In the genomic region with DNA sequence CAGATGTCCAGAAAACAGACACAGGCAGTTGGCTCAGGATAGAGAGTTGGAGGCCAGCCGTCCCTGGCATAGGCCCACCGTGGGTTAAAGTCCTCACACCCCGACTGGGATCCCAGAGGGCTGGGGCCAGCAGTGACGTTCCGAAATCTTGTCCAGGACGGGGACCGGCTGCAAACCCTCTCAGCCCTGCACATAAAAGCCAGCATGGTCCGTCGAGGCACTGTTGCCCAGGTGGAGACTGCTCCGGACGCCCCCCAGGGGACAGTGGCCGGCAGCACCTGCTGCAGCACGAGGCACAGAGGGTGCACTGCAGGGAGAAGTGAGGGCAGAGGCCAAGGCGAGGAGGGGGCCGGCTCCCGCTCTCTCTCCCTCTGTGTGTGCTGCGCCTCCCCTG, we compare ENCODE assay signal across 25 cellular contexts. TPM values are rescaled to one million over a fixed set of nuclear protein-coding genes. Genes with fewer than 3 reads are reported as not detected.
DNase-seq lines count a peak whose midpoint lies in the region; ATAC-seq, FAIRE-seq and TF ChIP-seq lines count a peak whose summit lies in the region.
"Had no signal": no experiment of that assay in that cellular context is flagged by ENCODE, and none has a peak within 500 bp of the region (broad histone marks: within the 10 kb centered on the region; RNA-seq: fewer than 3 reads in every experiment).

No MANE protein-coding gene starts in this region.

- peaks cover 0 to 13% (median 7%) of the 10 kb centered on the region in 4 experiments; a peak in 4 of 7 replicates for H3K4me1 ChIP-seq in H1 (replicated peaks in 1 of 4; ENCODE audit: control insufficient read depth in 3 of 4, insufficient read depth in 4 of 4, low read length in 3 of 4)
- H3K4me1 ChIP-seq in mesendoderm (ENCODE audit: control insufficient read depth, low read depth, low read length) = no peaks in the 10 kb centered on the region
- H3K4me1 ChIP-seq: BE2C, colonic mucosa had no signal

- H3K27ac Mint-ChIP-seq in activated naive CD8-positive, alpha-beta T cell = no peak overlapping the region
- H3K27ac Mint-ChIP-seq in activated naive CD8-positive, alpha-beta T cell treated with anti-CD3 and anti-CD28 coated beads, Interleukin-2, amount 50 U/mL, for 24 hours = no peak overlapping the region
- no peak overlapping the region for H3K27ac Mint-ChIP-seq in stimulated activated effector memory CD8-positive, alpha-beta T cell treated with anti-CD3 and anti-CD28 coated beads, Interleukin-12 subunit alpha, Interleukin-12 subunit beta, amount 100 ng/mL, for 72 hours
- H3K27ac Mint-ChIP-seq: activated naive CD4-positive, alpha-beta T cell treated with anti-CD3 and anti-CD28 coated beads, Interleukin-2, amount 10 ng/mL, durations not matched to agents 7 days and 5 days; brain; IgD-negative memory B cell had no signal

- no peak overlapping the region for H4K5ac ChIP-seq in H1 (ENCODE audit: insufficient read length, low read depth, low read length)
- no peak overlapping the region for H4K5ac ChIP-seq in mesendoderm (ENCODE audit: low read length)

- H2BK15ac ChIP-seq in H1 (ENCODE audit: low read length) (peak overlapping the region; percentile 46; the same call in 1 of the 2 replicates), mesendoderm (replicated peaks; ENCODE audit: low read depth) (no peak overlapping the region)

- no peak overlapping the region for H2BK120ac ChIP-seq in H1 (replicated peaks; ENCODE audit: low read depth, low read length)
- no peak overlapping the region for H2BK120ac ChIP-seq in mesendoderm (ENCODE audit: low read depth, low read length)

- TF ChIP-seq EP300 in H1 (IDR thresholded peaks at IDR 0.05; ENCODE audit: borderline replicate concordance in 1 of 2, low read depth in 2 of 2, low read length in 2 of 2) = no peak

- ATAC-seq in activated naive CD8-positive, alpha-beta T cell treated with anti-CD3 and anti-CD28 coated beads, Interleukin-2, amount 50 U/mL, for 24 hours = no peak
- peak; percentile 29 for ATAC-seq in stimulated activated effector memory CD8-positive, alpha-beta T cell treated with anti-CD3 and anti-CD28 coated beads, Interleukin-12 subunit alpha, Interleukin-12 subunit beta, amount 100 ng/mL, for 72 hours
- no peak for ATAC-seq in GM21619 (IDR thresholded peaks at IDR 0.05; ENCODE audit: unreplicated experiment)
- ATAC-seq: left colon had no signal

- H3K79me2 ChIP-seq in H1 (ENCODE audit: control insufficient read depth in 1 of 2, insufficient read depth in 2 of 2, low read length in 2 of 2) = no peaks in the 10 kb centered on the region
- H3K79me2 ChIP-seq in mesendoderm (ENCODE audit: control insufficient read depth, insufficient read depth, low read length) = no peaks in the 10 kb centered on the region

- TF ChIP-seq RAD21 in H1 (IDR thresholded peaks at IDR 0.05 in 1 of 2, conservative IDR thresholded peaks at IDR 0.05 in 1 of 2; ENCODE audit: low read depth in 2 of 2, low read length in 2 of 2) = peak; percentile 12 to 34; a peak in 1 of 4 replicates

- peak; percentile 15 to 29 (median 27) for TF ChIP-seq CTCF in H1 (IDR thresholded peaks at IDR 0.05; ENCODE audit: control extremely low read depth in 1 of 3, insufficient read depth in 1 of 3, low read depth in 1 of 3, low read length in 3 of 3)

- peak overlapping the region; percentile 58; the same call in 1 of the 2 replicates for H2AFZ ChIP-seq in H1 (ENCODE audit: low read length)

- no peaks in the 10 kb centered on the region for H3K36me3 Mint-ChIP-seq in activated naive CD8-positive, alpha-beta T cell
- H3K36me3 Mint-ChIP-seq in activated naive CD8-positive, alpha-beta T cell treated with anti-CD3 and anti-CD28 coated beads, Interleukin-2, amount 50 U/mL, for 24 hours (ENCODE audit: low read depth) = no peaks in the 10 kb centered on the region
- no peaks in the 10 kb centered on the region for H3K36me3 Mint-ChIP-seq in stimulated activated effector memory CD8-positive, alpha-beta T cell treated with anti-CD3 and anti-CD28 coated beads, Interleukin-12 subunit alpha, Interleukin-12 subunit beta, amount 100 ng/mL, for 72 hours
- H3K36me3 Mint-ChIP-seq: activated naive CD4-positive, alpha-beta T cell treated with anti-CD3 and anti-CD28 coated beads, Interleukin-2, amount 10 ng/mL, durations not matched to agents 7 days and 5 days; IgD-negative memory B cell had no signal

- peak overlapping the region; percentile 32 for H3K4me3 Mint-ChIP-seq in activated naive CD8-positive, alpha-beta T cell
- H3K4me3 Mint-ChIP-seq in activated naive CD8-positive, alpha-beta T cell treated with anti-CD3 and anti-CD28 coated beads, Interleukin-2, amount 50 U/mL, for 24 hours = no peak overlapping the region
- H3K4me3 Mint-ChIP-seq in stimulated activated effector memory CD8-positive, alpha-beta T cell treated with anti-CD3 and anti-CD28 coated beads, Interleukin-12 subunit alpha, Interleukin-12 subunit beta, amount 100 ng/mL, for 72 hours = no peak overlapping the region
- H3K4me3 Mint-ChIP-seq: activated naive CD4-positive, alpha-beta T cell treated with anti-CD3 and anti-CD28 coated beads, Interleukin-2, amount 10 ng/mL, durations not matched to agents 7 days and 5 days; IgD-negative memory B cell had no signal

- H4K91ac ChIP-seq in H1 (replicated peaks; ENCODE audit: insufficient read length, low read length) = no peak overlapping the region

- peaks cover 6% of the 10 kb centered on the region for H3K4me1 Mint-ChIP-seq in activated naive CD8-positive, alpha-beta T cell (ENCODE audit: low read depth)
- peaks cover 7% of the 10 kb centered on the region for H3K4me1 Mint-ChIP-seq in activated naive CD8-positive, alpha-beta T cell treated with anti-CD3 and anti-CD28 coated beads, Interleukin-2, amount 50 U/mL, for 24 hours
- peaks cover 10% of the 10 kb centered on the region for H3K4me1 Mint-ChIP-seq in stimulated activated effector memory CD8-positive, alpha-beta T cell treated with anti-CD3 and anti-CD28 coated beads, Interleukin-12 subunit alpha, Interleukin-12 subunit beta, amount 100 ng/mL, for 72 hours
- H3K4me1 Mint-ChIP-seq: activated naive CD4-positive, alpha-beta T cell treated with anti-CD3 and anti-CD28 coated beads, Interleukin-2, amount 10 ng/mL, durations not matched to agents 7 days and 5 days; brain had no signal

- CTCF ChIA-PET in H1 (lab: Charles Lee; ENCODE audit: partially characterized antibody) = no interaction called here

- no peak for DNase-seq in activated naive CD8-positive, alpha-beta T cell treated with anti-CD3 and anti-CD28 coated beads, Interleukin-2, amount 50 U/mL, for 24 hours
- peak in 1 of 2 experiments; percentile 63 for DNase-seq in H1 (ENCODE audit: low read depth in 1 of 2, low spot score in 2 of 2)
- DNase-seq in mesendoderm = peak; percentile 12
- no peak for DNase-seq in stimulated activated effector memory CD8-positive, alpha-beta T cell treated with anti-CD3 and anti-CD28 coated beads, Interleukin-12 subunit alpha, Interleukin-12 subunit beta, amount 100 ng/mL, for 72 hours (ENCODE audit: low spot score in 2 of 2)
- DNase-seq in glomerular visceral epithelial cell (ENCODE audit: extremely low spot score) = no peak
- DNase-seq in OCI-M2 (lab: John Stamatoyannopoulos, UW; ENCODE audit: unreplicated experiment) = no peak
- DNase-seq: activated CD4-positive, alpha-beta T cell treated with anti-CD3 and anti-CD28 coated beads, Interleukin-2, amount 50 U/mL, for 1 hour; activated CD8-positive, alpha-beta memory T cell treated with anti-CD3 and anti-CD28 coated beads, Interleukin-2, amount 50 U/mL, for 48 hours; activated naive CD4-positive, alpha-beta T cell treated with anti-CD3 and anti-CD28 coated beads, Interleukin-2, amount 10 ng/mL, durations not matched to agents 7 days and 5 days; BE2C; colonic mucosa; DMS153; hippocampal formation; left colon; MV-4-11; NCI-H2029 treated with DMSO at 0.1 percent for 48 hours had no signal

- no peak overlapping the region for H3K14ac ChIP-seq in H1 (ENCODE audit: insufficient read length)

- H3K23ac ChIP-seq in H1 (ENCODE audit: insufficient read length) (no peak overlapping the region), mesendoderm (ENCODE audit: low read length) (no peak overlapping the region)

- H3K36me3 ChIP-seq in H1 (ENCODE audit: control insufficient read depth in 2 of 4, insufficient read depth in 4 of 4, low read length in 3 of 4) = no peaks in the 10 kb centered on the region
- H3K36me3 ChIP-seq in mesendoderm (ENCODE audit: control insufficient read depth, insufficient read depth, low read length) = no peaks in the 10 kb centered on the region
- H3K36me3 ChIP-seq: BE2C, colonic mucosa, thoracic aorta had no signal

- H4K20me1 ChIP-seq in H1 (replicated peaks in 1 of 2; ENCODE audit: control insufficient read depth in 1 of 2, insufficient read depth in 2 of 2, low read length in 2 of 2) = peaks cover 0 to 4% of the 10 kb centered on the region in 2 experiments

- WGBS in H1 (ENCODE audit: extremely low coverage in 1 of 2, insufficient coverage in 1 of 2, insufficient read length in 1 of 2, insufficient replicate concordance in 2 of 2, low coverage in 1 of 2, low lambda C conversion rate in 2 of 2, missing lambda C conversion rate in 1 of 2), 2 experiments = 23% methylated on average over 13 of the region's 17 CpGs; no CpG with 5 or more reads in 1 of the 2 experiments
- WGBS in mesendoderm (ENCODE audit: extremely low coverage, insufficient coverage, low lambda C conversion rate) = no CpG with 5 or more reads among the region's 17 CpGs

- H2BK12ac ChIP-seq in H1 (ENCODE audit: low read depth, low read length) = peak overlapping the region; percentile 92; the same call in 1 of the 2 replicates

- peak overlapping the region; percentile 75 to 80 for H3K4me2 ChIP-seq in H1 (ENCODE audit: insufficient read depth in 1 of 2, low read depth in 2 of 2, low read length in 2 of 2)
- H3K4me2 ChIP-seq in mesendoderm (ENCODE audit: low read length) = no peak overlapping the region

- no peaks in the 10 kb centered on the region for H3K9me3 Mint-ChIP-seq in activated naive CD8-positive, alpha-beta T cell (ENCODE audit: low read depth)
- H3K9me3 Mint-ChIP-seq in activated naive CD8-positive, alpha-beta T cell treated with anti-CD3 and anti-CD28 coated beads, Interleukin-2, amount 50 U/mL, for 24 hours = no peaks in the 10 kb centered on the region
- H3K9me3 Mint-ChIP-seq in stimulated activated effector memory CD8-positive, alpha-beta T cell treated with anti-CD3 and anti-CD28 coated beads, Interleukin-12 subunit alpha, Interleukin-12 subunit beta, amount 100 ng/mL, for 72 hours = no peaks in the 10 kb centered on the region
- H3K9me3 Mint-ChIP-seq: activated naive CD4-positive, alpha-beta T cell treated with anti-CD3 and anti-CD28 coated beads, Interleukin-2, amount 10 ng/mL, durations not matched to agents 7 days and 5 days had no signal

- no peak overlapping the region; the same call in 1 of the 2 replicates for H2BK20ac ChIP-seq in H1 (ENCODE audit: low read length)

- H3K79me1 ChIP-seq in H1 (ENCODE audit: low read depth, low read length) (no peaks in the 10 kb centered on the region), mesendoderm (ENCODE audit: low read length) (no peaks in the 10 kb centered on the region)

- H2AK5ac ChIP-seq in H1 (ENCODE audit: low read depth, low read length) (no peak overlapping the region), mesendoderm (ENCODE audit: low read length) (no peak overlapping the region)

- peaks cover 0 to 12% of the 10 kb centered on the region in 2 experiments; a peak in 2 of 4 replicates for H3K9me3 ChIP-seq in H1 (ENCODE audit: insufficient read depth in 2 of 2, low read depth in 1 of 2, low read length in 1 of 2)
- H3K9me3 ChIP-seq: BE2C, colonic mucosa, thoracic aorta had no signal

- peaks cover 11% of the 10 kb centered on the region; the same call in 1 of the 2 replicates for H3K23me2 ChIP-seq in H1 (ENCODE audit: low read depth, low read length)

- H3K9ac ChIP-seq in H1 (replicated peaks in 1 of 4; ENCODE audit: extremely low read depth in 1 of 4, low read depth in 3 of 4, low read length in 3 of 4) = no peak overlapping the region
- no peak overlapping the region for H3K9ac ChIP-seq in mesendoderm (ENCODE audit: low read length)

- POLR2A ChIA-PET in H1 (lab: Charles Lee; ENCODE audit: partially characterized antibody) = no interaction called here

- H3K27ac ChIP-seq in H1 (ENCODE audit: low read depth, low read length) (no peak overlapping the region), mesendoderm (ENCODE audit: low read depth, low read length) (no peak overlapping the region)
- H3K27ac ChIP-seq: colonic mucosa, skin epidermis, thoracic aorta had no signal

- H3K56ac ChIP-seq in H1 (replicated peaks; ENCODE audit: insufficient read length, low read depth, low read length) (no peak overlapping the region), mesendoderm (ENCODE audit: low read length) (no peak overlapping the region)

- H2BK5ac ChIP-seq in H1 (ENCODE audit: low read depth, low read length) (peak overlapping the region; percentile 35; the same call in 1 of the 2 replicates), mesendoderm (ENCODE audit: low read length) (no peak overlapping the region)

- peaks cover 38 to 60% (median 41%) of the 10 kb centered on the region in 4 experiments for H3K27me3 ChIP-seq in H1 (replicated peaks in 1 of 4; ENCODE audit: control insufficient read depth in 3 of 4, extremely low read depth in 1 of 4, insufficient read depth in 3 of 4, low read length in 3 of 4)
- peaks cover 17% of the 10 kb centered on the region for H3K27me3 ChIP-seq in mesendoderm (ENCODE audit: insufficient read depth, low read length, poor library complexity)
- H3K27me3 ChIP-seq: BE2C had no signal

- no peak for FAIRE-seq in H1 (lab: Jason Lieb, UNC)

- H3K4me3 ChIP-seq in H1 (ENCODE audit: extremely low read depth in 1 of 4, insufficient read depth in 2 of 4, low read depth in 3 of 4, low read length in 4 of 4) (peak overlapping the region in 3 of 4 experiments; percentile 5 to 51 (median 17); a peak in 2 of 8 replicates), mesendoderm (ENCODE audit: low read length) (no peak overlapping the region)
- H3K4me3 ChIP-seq: colonic mucosa, skin epidermis, thoracic aorta had no signal

- H4K8ac ChIP-seq in H1 (ENCODE audit: extremely low read depth, insufficient read depth, low read length) (peak overlapping the region; percentile 51; the same call in 1 of the 2 replicates), mesendoderm (ENCODE audit: low read depth, low read length) (no peak overlapping the region)

- H3K18ac ChIP-seq in H1 (ENCODE audit: extremely low read depth, low read length) = peak overlapping the region; percentile 78; the same call in 1 of the 2 replicates
- H3K18ac ChIP-seq in mesendoderm (ENCODE audit: low read length) = no peak overlapping the region

- H3K4ac ChIP-seq in H1 (replicated peaks; ENCODE audit: insufficient read length, low read depth, low read length) (no peak overlapping the region), mesendoderm (ENCODE audit: low read depth, low read length) (no peak overlapping the region)

- peaks cover 13% of the 10 kb centered on the region for H3K27me3 Mint-ChIP-seq in activated naive CD8-positive, alpha-beta T cell
- peaks cover 35% of the 10 kb centered on the region for H3K27me3 Mint-ChIP-seq in activated naive CD8-positive, alpha-beta T cell treated with anti-CD3 and anti-CD28 coated beads, Interleukin-2, amount 50 U/mL, for 24 hours

- TF ChIP-seq POLR2A in H1 (IDR thresholded peaks at IDR 0.05; ENCODE audit: control extremely low read depth in 1 of 2, low read depth in 2 of 2, low read length in 2 of 2) = no peak

RNA-seq across cellular contexts. Expression of a gene that starts 4.3 kb away (rescaled TPM):
- total RNA-seq in H1 (2021; fragmentation: NEBNext Ultra II Directional; extraction: Animal tissue kit (Norgen Biotek cat#: 25700)) = not detected in 2 replicates
- not detected in 2 replicates for polyA plus RNA-seq in H1 (2011; rRNA removed)
- not detected for polyA plus RNA-seq in H1 (2011; cell fraction: cytosol; rRNA removed)
- polyA plus RNA-seq in H1 (2011; cell fraction: nucleus; rRNA removed) = not detected
- not detected in 4 replicates for polyA plus RNA-seq in H1 (2012, experiment 1 of 2)
- not detected for polyA plus RNA-seq in H1 (2012, experiment 2 of 2)
- not detected for polyA plus RNA-seq in H1 (2013, experiment 1 of 2)
- polyA plus RNA-seq in H1 (2013, experiment 2 of 2) = not detected
- not detected in 2 replicates for polyA minus RNA-seq in H1 (2011; rRNA and poly(A)+ RNA removed)
- not detected for polyA minus RNA-seq in H1 (2011; cell fraction: cytosol; rRNA and poly(A)+ RNA removed)
- polyA minus RNA-seq in H1 (2011; cell fraction: nucleus; rRNA and poly(A)+ RNA removed) = not detected
- not detected for polyA plus RNA-seq in mesendoderm (2013, experiment 1 of 2)
- polyA plus RNA-seq in mesendoderm (2013, experiment 2 of 2) = not detected
- total RNA-seq: A172, colonic mucosa, left colon, mucosa of gallbladder, NCI-H460, thoracic aorta had no signal
- polyA plus RNA-seq: IgD-negative memory B cell had no signal

RNA-seq across cellular contexts. Expression of a gene that starts 15.3 kb away (rescaled TPM):
- not detected in 2 replicates for total RNA-seq in H1 (2021; fragmentation: NEBNext Ultra II Directional; extraction: Animal tissue kit (Norgen Biotek cat#: 25700))
- polyA plus RNA-seq in H1 (2011; rRNA removed) = not detected in 2 replicates
- 0.06 TPM for polyA plus RNA-seq in H1 (2011; cell fraction: cytosol; rRNA removed)
- 0.10 TPM for polyA plus RNA-seq in H1 (2011; cell fraction: nucleus; rRNA removed)
- not detected in 4 replicates for polyA plus RNA-seq in H1 (2012, experiment 1 of 2)
- polyA plus RNA-seq in H1 (2012, experiment 2 of 2) = not detected
- 0.04 TPM for polyA plus RNA-seq in H1 (2013, experiment 1 of 2)
- not detected for polyA plus RNA-seq in H1 (2013, experiment 2 of 2)
- not detected in 2 replicates for polyA minus RNA-seq in H1 (2011; rRNA and poly(A)+ RNA removed)
- polyA minus RNA-seq in H1 (2011; cell fraction: cytosol; rRNA and poly(A)+ RNA removed) = not detected
- polyA minus RNA-seq in H1 (2011; cell fraction: nucleus; rRNA and poly(A)+ RNA removed) = not detected
- polyA plus RNA-seq in mesendoderm (2013, experiment 1 of 2) = not detected
- polyA plus RNA-seq in mesendoderm (2013, experiment 2 of 2) = 0.03 TPM
- total RNA-seq: A172, colonic mucosa, left colon, mucosa of gallbladder, NCI-H460, thoracic aorta had no signal
- polyA plus RNA-seq: IgD-negative memory B cell had no signal

RNA-seq across cellular contexts. Expression of a gene that starts 19.1 kb away (rescaled TPM):
- total RNA-seq in H1 (2021; fragmentation: NEBNext Ultra II Directional; extraction: Animal tissue kit (Norgen Biotek cat#: 25700)) = not detected in 2 replicates
- polyA plus RNA-seq in H1 (2011; rRNA removed) = 0.11 TPM in 1 of 2 replicates, not detected in the other
- not detected for polyA plus RNA-seq in H1 (2011; cell fraction: cytosol; rRNA removed)
- not detected for polyA plus RNA-seq in H1 (2011; cell fraction: nucleus; rRNA removed)
- polyA plus RNA-seq in H1 (2012, experiment 1 of 2) = not detected in 4 replicates
- not detected for polyA plus RNA-seq in H1 (2012, experiment 2 of 2)
- polyA plus RNA-seq in H1 (2013, experiment 1 of 2) = not detected
- polyA plus RNA-seq in H1 (2013, experiment 2 of 2) = not detected
- polyA minus RNA-seq in H1 (2011; rRNA and poly(A)+ RNA removed) = not detected in 2 replicates
- not detected for polyA minus RNA-seq in H1 (2011; cell fraction: cytosol; rRNA and poly(A)+ RNA removed)
- polyA minus RNA-seq in H1 (2011; cell fraction: nucleus; rRNA and poly(A)+ RNA removed) = not detected
- not detected for polyA plus RNA-seq in mesendoderm (2013, experiment 1 of 2)
- not detected for polyA plus RNA-seq in mesendoderm (2013, experiment 2 of 2)
- total RNA-seq: A172, colonic mucosa, left colon, mucosa of gallbladder, NCI-H460, thoracic aorta had no signal
- polyA plus RNA-seq: IgD-negative memory B cell had no signal

RNA-seq across cellular contexts. Expression of a gene that starts 32.3 kb away (rescaled TPM):
- total RNA-seq in H1 (2021; fragmentation: NEBNext Ultra II Directional; extraction: Animal tissue kit (Norgen Biotek cat#: 25700)) = not detected in 2 replicates
- polyA plus RNA-seq in H1 (2011; rRNA removed) = not detected in 2 replicates
- polyA plus RNA-seq in H1 (2011; cell fraction: cytosol; rRNA removed) = not detected
- polyA plus RNA-seq in H1 (2011; cell fraction: nucleus; rRNA removed) = not detected
- polyA plus RNA-seq in H1 (2012, experiment 1 of 2) = not detected in 4 replicates
- polyA plus RNA-seq in H1 (2012, experiment 2 of 2) = not detected
- polyA plus RNA-seq in H1 (2013, experiment 1 of 2) = not detected
- polyA plus RNA-seq in H1 (2013, experiment 2 of 2) = not detected
- polyA minus RNA-seq in H1 (2011; rRNA and poly(A)+ RNA removed) = not detected in 2 replicates
- polyA minus RNA-seq in H1 (2011; cell fraction: cytosol; rRNA and poly(A)+ RNA removed) = not detected
- polyA minus RNA-seq in H1 (2011; cell fraction: nucleus; rRNA and poly(A)+ RNA removed) = not detected
- polyA plus RNA-seq in mesendoderm (2013, experiment 1 of 2) = not detected
- not detected for polyA plus RNA-seq in mesendoderm (2013, experiment 2 of 2)
- total RNA-seq: A172, colonic mucosa, left colon, mucosa of gallbladder, NCI-H460, thoracic aorta had no signal
- polyA plus RNA-seq: IgD-negative memory B cell had no signal

RNA-seq across cellular contexts. Expression of a gene that starts 56.8 kb away (rescaled TPM):
- total RNA-seq in H1 (2021; fragmentation: NEBNext Ultra II Directional; extraction: Animal tissue kit (Norgen Biotek cat#: 25700)) = 6.6 and 7.5 TPM in 2 replicates
- 2.4 and 6.1 TPM in 2 replicates for polyA plus RNA-seq in H1 (2011; rRNA removed)
- 2.3 TPM for polyA plus RNA-seq in H1 (2011; cell fraction: cytosol; rRNA removed)
- polyA plus RNA-seq in H1 (2011; cell fraction: nucleus; rRNA removed) = 3.7 TPM
- polyA plus RNA-seq in H1 (2012, experiment 1 of 2) = 1.9 to 4.8 TPM (median 3.9 TPM) in 4 replicates
- polyA plus RNA-seq in H1 (2012, experiment 2 of 2) = 3.1 TPM
- polyA plus RNA-seq in H1 (2013, experiment 1 of 2) = 8.1 TPM
- 8.5 TPM for polyA plus RNA-seq in H1 (2013, experiment 2 of 2)
- polyA minus RNA-seq in H1 (2011; rRNA and poly(A)+ RNA removed) = 0.68 and 1.4 TPM in 2 replicates
- 3.8 TPM for polyA minus RNA-seq in H1 (2011; cell fraction: cytosol; rRNA and poly(A)+ RNA removed)
- 5.0 TPM for polyA minus RNA-seq in H1 (2011; cell fraction: nucleus; rRNA and poly(A)+ RNA removed)
- polyA plus RNA-seq in mesendoderm (2013, experiment 1 of 2) = 2.3 TPM
- polyA plus RNA-seq in mesendoderm (2013, experiment 2 of 2) = 2.8 TPM
